ENCODE assay signal across 18 cellular contexts in genomic region chr16:85604145-85604705, GRCh38. TPM values are rescaled to one million over a fixed set of nuclear protein-coding genes. Genes with fewer than 3 reads are reported as not detected.
DNase-seq lines count a peak whose midpoint lies in the region; ATAC-seq and TF ChIP-seq lines count a peak whose summit lies in the region.
"Had no signal": no experiment of that assay in that cellular context is flagged by ENCODE, and none has a peak within 500 bp of the region (broad histone marks: within the 10 kb centered on the region; RNA-seq: fewer than 3 reads in every experiment).

No MANE protein-coding gene starts in this region.

- 0 out of 22 replicates have a peak overlapping the region, but pooled peaks of 1 of the 11 experiments have one; percentile 61 for H3K27ac ChIP-seq in BLaER1 treated with 17β-estradiol and CSF1 and Interleukin-3, amounts not matched to agents 10 nM and 100 nM
- H3K27ac ChIP-seq in Panc1 (ENCODE audit: low read length) (peak overlapping the region; percentile 85), rectal smooth muscle tissue (ENCODE audit: low read depth, low read length) (peak overlapping the region; percentile 4)
- H3K27ac ChIP-seq: HL-60, RWPE1 had no signal

- no peak overlapping the region for H3K27ac Mint-ChIP-seq in glutamatergic neuron (ENCODE audit: unreplicated experiment)
- H3K27ac Mint-ChIP-seq: CD4-positive, alpha-beta T cell had no signal

- H3K9me3 ChIP-seq in BLaER1 treated with 17β-estradiol and CSF1 and Interleukin-3, amounts not matched to agents 10 nM and 100 nM (replicated peaks in 1 of 11), result no peaks in the 10 kb centered on the region
- H3K9me3 ChIP-seq in Panc1 (ENCODE audit: control insufficient read depth, insufficient read depth, low read depth, low read length), result no peaks in the 10 kb centered on the region

- H3K4me2 ChIP-seq in BLaER1 treated with 17β-estradiol and CSF1 and Interleukin-3, amounts not matched to agents 10 nM and 100 nM, result peak overlapping the region in 9 of 11 experiments; percentile 75 to 93 (median 84); a peak in 18 of 22 replicates

- no peak for ATAC-seq in Panc1

- H3K36me3 Mint-ChIP-seq in glutamatergic neuron (ENCODE audit: unreplicated experiment), result no peaks in the 10 kb centered on the region

- peaks cover 81 to 95% (median 90%) of the 10 kb centered on the region in 11 experiments for H4K20me1 ChIP-seq in BLaER1 treated with 17β-estradiol and CSF1 and Interleukin-3, amounts not matched to agents 10 nM and 100 nM

- intact Hi-C loops in Panc1 (cut with micrococcal nuclease; ENCODE audit: unreplicated experiment), result no loop called here

- in situ Hi-C loops in Panc1 (cut with HindIII; ENCODE audit: low pct_unique_long_range_greater_than_20kb, low sequenced_read_pairs), result no loop called here

- H3K9me3 Mint-ChIP-seq in glutamatergic neuron (ENCODE audit: unreplicated experiment), result peaks cover 52% of the 10 kb centered on the region
- H3K9me3 Mint-ChIP-seq: CD4-positive, alpha-beta T cell had no signal

- H3K4me3 Mint-ChIP-seq in glutamatergic neuron (ENCODE audit: unreplicated experiment), result peak overlapping the region; percentile 43
- H3K4me3 Mint-ChIP-seq: CD4-positive, alpha-beta T cell had no signal

- peaks cover 56 to 96% (median 95%) of the 10 kb centered on the region in 10 experiments for H3K4me1 ChIP-seq in BLaER1 treated with 17β-estradiol and CSF1 and Interleukin-3, amounts not matched to agents 10 nM and 100 nM
- H3K4me1 ChIP-seq in Panc1 (ENCODE audit: control insufficient read depth, insufficient read depth, low read length), result peaks cover 87% of the 10 kb centered on the region
- H3K4me1 ChIP-seq in rectal smooth muscle tissue (ENCODE audit: control insufficient read depth, insufficient read depth, low read length), result peaks cover 40% of the 10 kb centered on the region

- CTCF ChIA-PET in Panc1 (lab: Charles Lee), result no interaction called here

- H3K27me3 Mint-ChIP-seq in glutamatergic neuron (ENCODE audit: unreplicated experiment), result peaks cover 33% of the 10 kb centered on the region
- H3K27me3 Mint-ChIP-seq: CD4-positive, alpha-beta T cell had no signal

- H3K4me3 ChIP-seq in BLaER1 treated with 17β-estradiol and CSF1 and Interleukin-3, amounts not matched to agents 10 nM and 100 nM, result no peak overlapping the region
- H3K4me3 ChIP-seq in Panc1 (ENCODE audit: low read depth in 2 of 2, low read length in 2 of 2), result no peak overlapping the region
- H3K4me3 ChIP-seq in rectal smooth muscle tissue (ENCODE audit: low read length), result no peak overlapping the region

- POLR2A ChIA-PET in Panc1 (lab: Charles Lee), result no interaction called here

- no peaks in the 10 kb centered on the region for H3K36me3 ChIP-seq in BLaER1 treated with 17β-estradiol and CSF1 and Interleukin-3, amounts not matched to agents 10 nM and 100 nM
- H3K36me3 ChIP-seq in Panc1 (ENCODE audit: control insufficient read depth, insufficient read depth, low read length) (no peaks in the 10 kb centered on the region), rectal smooth muscle tissue (ENCODE audit: control insufficient read depth, insufficient read depth, low read length) (no peaks in the 10 kb centered on the region)

- H3K27me3 ChIP-seq in BLaER1 treated with 17β-estradiol and CSF1 and Interleukin-3, amounts not matched to agents 10 nM and 100 nM, result peaks cover 0 to 47% (median 0%) of the 10 kb centered on the region in 11 experiments; a peak in 6 of 22 replicates
- H3K27me3 ChIP-seq in Panc1 (ENCODE audit: control insufficient read depth, insufficient read depth, low read length) (no peaks in the 10 kb centered on the region), rectal smooth muscle tissue (ENCODE audit: control insufficient read depth, insufficient read depth, low read length) (no peaks in the 10 kb centered on the region)

- peaks cover 60% of the 10 kb centered on the region for H3K4me1 Mint-ChIP-seq in glutamatergic neuron (ENCODE audit: low read depth, unreplicated experiment)

- TF ChIP-seq CTCF in Panc1 (IDR thresholded peaks at IDR 0.05), result no peak
- no peak for TF ChIP-seq CTCF in glutamatergic neuron (IDR thresholded peaks at IDR 0.05; ENCODE audit: partially characterized antibody, unreplicated experiment)

- peak overlapping the region in 1 of 11 experiments; percentile 2; a peak in 1 of 22 replicates for H3K9ac ChIP-seq in BLaER1 treated with 17β-estradiol and CSF1 and Interleukin-3, amounts not matched to agents 10 nM and 100 nM
- H3K9ac ChIP-seq in rectal smooth muscle tissue (ENCODE audit: low read length), result no peak overlapping the region

- no TSS peak for BruUV-seq in Panc1 (replicated peaks; lab: Mats Ljungman, UMichigan)

- no peak for DNase-seq in Panc1 (ENCODE audit: low read depth, low spot score)
- no peak for DNase-seq in glutamatergic neuron
- no peak for DNase-seq in SHP77 (lab: John Stamatoyannopoulos, UW)
- no peak for DNase-seq in pons (ENCODE audit: low spot score)
- DNase-seq in GDM1 (lab: John Stamatoyannopoulos, UW), result no peak
- DNase-seq: CD4-positive, alpha-beta T cell; KBM-7; MV-4-11; NCI-H2029 treated with DMSO at 0.1 percent for 48 hours; NCI-H446 treated with DMSO at 0.1 percent for 48 hours; NCI-H526; NCI-H82; NK-92 treated with Interleukin-12 subunit alpha and Interleukin-12 subunit beta, amount 100 ng/mL, for 24 hours; SHP77 treated with DMSO at 0.1 percent for 48 hours had no signal

RNA-seq across cellular contexts. Expression of gene GSE1, which starts 8.9 kb away (rescaled TPM):
- total RNA-seq in Panc1 (2021; ENCODE audit: unreplicated experiment) (97.5 TPM), glutamatergic neuron (ENCODE audit: unreplicated experiment) (473 TPM)
- 79.9 TPM for polyA plus RNA-seq in Panc1 (2012; ENCODE audit: insufficient read length)
